In genomic region chr11:47943721-47944554, GRCh38 we compare ENCODE assay signal across 19 cellular contexts. TPM values are rescaled to one million over a fixed set of nuclear protein-coding genes. Genes with fewer than 3 reads are reported as not detected.
DNase-seq lines count a peak whose midpoint lies in the region; ATAC-seq, FAIRE-seq and TF ChIP-seq lines count a peak whose summit lies in the region.
"Had no signal": no experiment of that assay in that cellular context is flagged by ENCODE, and none has a peak within 500 bp of the region (broad histone marks: within the 10 kb centered on the region; RNA-seq: fewer than 3 reads in every experiment).

No MANE protein-coding gene starts in this region.

- no peaks in the 10 kb centered on the region for H3K9me1 ChIP-seq in K562 (ENCODE audit: control insufficient read depth, insufficient read depth, low read length)

- TF ChIP-seq EP300 in A549 (IDR thresholded peaks at IDR 0.05) (no peak), K562 (IDR thresholded peaks at IDR 0.05; ENCODE audit: low read length) (peak; percentile 54)

- peak overlapping the region; percentile 64 for H3K9ac ChIP-seq in HUES48 (ENCODE audit: low read depth, low read length)
- peak overlapping the region; percentile 71 to 82; a peak in 3 of 4 replicates for H3K9ac ChIP-seq in K562 (ENCODE audit: insufficient read depth in 1 of 2, low read depth in 2 of 2, low read length in 2 of 2)
- H3K9ac ChIP-seq: GM23248 had no signal

- peak overlapping the region; percentile 87 for H3K27ac ChIP-seq in A549
- H3K27ac ChIP-seq in HUES48 (ENCODE audit: low read depth, low read length) = peak overlapping the region; percentile 61
- H3K27ac ChIP-seq in K562 (ENCODE audit: extremely low read depth, low read depth, low read length) = peak overlapping the region; percentile 90
- no peak overlapping the region for H3K27ac ChIP-seq in testis
- H3K27ac ChIP-seq: GM23248, Peyer's patch had no signal

- no peaks in the 10 kb centered on the region for H3K9me3 ChIP-seq in A549
- H3K9me3 ChIP-seq in HUES48 (ENCODE audit: control insufficient read depth, insufficient read depth, low read length) = no peaks in the 10 kb centered on the region
- no peaks in the 10 kb centered on the region for H3K9me3 ChIP-seq in K562 (replicated peaks; ENCODE audit: control insufficient read depth, insufficient read depth, low read depth, low read length)
- H3K9me3 ChIP-seq in testis = no peaks in the 10 kb centered on the region
- H3K9me3 ChIP-seq: Peyer's patch had no signal

- no peaks in the 10 kb centered on the region for H3K27me3 ChIP-seq in HUES48 (ENCODE audit: control insufficient read depth, insufficient read depth, low read length)
- H3K27me3 ChIP-seq in K562 (ENCODE audit: control insufficient read depth in 2 of 2, insufficient read depth in 2 of 2, low read length in 2 of 2) = no peaks in the 10 kb centered on the region
- no peaks in the 10 kb centered on the region for H3K27me3 ChIP-seq in testis
- H3K27me3 ChIP-seq: Peyer's patch had no signal

- TF ChIP-seq POLR2A in A549 (IDR thresholded peaks at IDR 0.05; ENCODE audit: low read length) = no peak
- peak; percentile 72 for TF ChIP-seq POLR2A in K562 (conservative IDR thresholded peaks at IDR 0.05)
- no peak for TF ChIP-seq POLR2A in testis (IDR thresholded peaks at IDR 0.05)

- no peaks in the 10 kb centered on the region for H3K36me3 ChIP-seq in HUES48 (ENCODE audit: control insufficient read depth, insufficient read depth, low read length)
- H3K36me3 ChIP-seq in K562 (ENCODE audit: control insufficient read depth, insufficient read depth, low read length) = no peaks in the 10 kb centered on the region
- H3K36me3 ChIP-seq in testis (ENCODE audit: low read depth, missing control alignments) = no peaks in the 10 kb centered on the region
- H3K36me3 ChIP-seq: Peyer's patch had no signal

- peak; percentile 70 to 88 for DNase-seq in A549 (ENCODE audit: low read depth in 1 of 2, low spot score in 1 of 2)
- DNase-seq in K562 (ENCODE audit: extremely low read depth in 1 of 4, low spot score in 3 of 4) = peak; percentile 74 to 95 (median 83)
- DNase-seq in left kidney (ENCODE audit: low read depth, low spot score) = peak; percentile 48
- DNase-seq in NCI-H2171 treated with DMSO at 0.1 percent for 48 hours (lab: John Stamatoyannopoulos, UW) = no peak
- DNase-seq in GF-D8 (lab: John Stamatoyannopoulos, UW) = no peak
- DNase-seq in testis = no peak
- DNase-seq: activated CD4-positive, alpha-beta T cell treated with anti-CD3 and anti-CD28 coated beads, Interleukin-2, amount 50 U/mL, for 1 hour; activated T-cell treated with anti-CD3 and anti-CD28 coated beads, Interleukin-2, amount 50 U/mL, for 72 hours; caudate nucleus; CD4-positive, alpha-beta memory T cell; KBM-7; NCI-H1048; NCI-H774; Peyer's patch; stimulated activated naive CD8-positive, alpha-beta T cell treated with anti-CD3 and anti-CD28 coated beads, Interleukin-15, Interleukin-2, amounts not matched to agents 100 U/mL and 50 U/mL, for 24 hours had no signal

- TF ChIP-seq RAD21 in A549 (conservative IDR thresholded peaks at IDR 0.05 in 1 of 2, IDR thresholded peaks at IDR 0.05 in 1 of 2) (no peak), K562 (CRISPR knock-in tag; conservative IDR thresholded peaks at IDR 0.05 in 1 of 2, IDR thresholded peaks at IDR 0.05 in 1 of 2) (no peak)

- ATAC-seq in A549 = peak; percentile 31 to 59; a peak in 5 of 6 replicates
- ATAC-seq in K562 = peak; percentile 68
- ATAC-seq in HG02884 (IDR thresholded peaks at IDR 0.05; ENCODE audit: unreplicated experiment) = no peak
- ATAC-seq: activated T-cell treated with anti-CD3 and anti-CD28 coated beads, Interleukin-2, amount 50 U/mL, for 72 hours; natural killer cell treated with Interleukin-12 subunit alpha and Interleukin-12 subunit beta and Interleukin-15 and Interleukin-18, amount 100 ng/mL, for 72 hours; stimulated activated naive CD8-positive, alpha-beta T cell treated with anti-CD3 and anti-CD28 coated beads, Interleukin-15, Interleukin-2, amounts not matched to agents 100 U/mL and 50 U/mL, for 24 hours had no signal

- no peaks in the 10 kb centered on the region for H3K79me2 ChIP-seq in K562 (ENCODE audit: control insufficient read depth, insufficient read depth, low read length)

- intact Hi-C loops in K562 (cut with micrococcal nuclease) (loop anchor here (2.0 kb wide), 1 partner anchor 39 kb away; no protein-coding TSS in a partner anchor), testis (cut with DNase I; ENCODE audit: low total_unique reads) (no loop called here)

- CTCF ChIA-PET in A549 (lab: Yijun Ruan, JAX) = interaction anchor here (0.8 to 20.3 kb wide), 6 partner anchors 10 to 165 kb away, joined by 3 to 478 read pairs (median 5); no protein-coding TSS in a partner anchor
- CTCF ChIA-PET in K562 (lab: Yijun Ruan, JAX; ENCODE audit: low intra/inter-chr PET ratio) = interaction anchor here (0.6 kb wide), 1 partner anchor 166 kb away, joined by 3 read pairs; no protein-coding TSS in a partner anchor

- H3K4me3 ChIP-seq in A549 (no peak overlapping the region), HUES48 (ENCODE audit: low read depth, low read length) (peak overlapping the region; percentile 46), K562 (peak overlapping the region; percentile 16; the same call in 1 of the 2 replicates), testis (peak overlapping the region in 1 of 2 donors; percentile 8)
- H3K4me3 ChIP-seq: GM23248, Peyer's patch had no signal

- TSS peak; percentile 94 for BruUV-seq in K562 (replicated peaks; lab: Mats Ljungman, UMichigan)

- POLR2A ChIA-PET in A549 (lab: Yijun Ruan, JAX) (interaction anchor here (0.8 kb wide), 1 partner anchor 36 kb away, joined by 4 read pairs; the partner anchor contains the start of gene PTPRJ), K562 (lab: Yijun Ruan, JAX) (interaction anchor here (0.9 to 1.9 kb wide), 3 partner anchors 11 to 137 kb away, joined by 3 to 4 read pairs (median 3); no protein-coding TSS in a partner anchor)

- H3K4me1 ChIP-seq in A549 (peaks cover 87% of the 10 kb centered on the region), HUES48 (ENCODE audit: control insufficient read depth, insufficient read depth, low read length) (peaks cover 26% of the 10 kb centered on the region), K562 (replicated peaks in 1 of 2; ENCODE audit: control insufficient read depth in 2 of 2, insufficient read depth in 2 of 2, low read length in 2 of 2) (peaks cover 45 to 61% of the 10 kb centered on the region in 2 experiments), testis (no peaks in the 10 kb centered on the region)
- H3K4me1 ChIP-seq: Peyer's patch had no signal

- 5% methylated on average over 15 of the region's 15 CpGs for WGBS in A549 (ENCODE audit: missing lambda C conversion rate)
- WGBS in K562 (ENCODE audit: insufficient coverage, low coverage, missing lambda C conversion rate) = 0% methylated on average over 13 of the region's 15 CpGs
- WGBS in testis, 2 donors = 15 to 30% methylated on average over 14 to 15 of the region's 15 CpGs

- FAIRE-seq in A549 (lab: Jason Lieb, UNC) (no peak), K562 (lab: Jason Lieb, UNC) (peak; percentile 91)

- H3K4me2 ChIP-seq in A549 (peak overlapping the region; percentile 73), K562 (ENCODE audit: insufficient read depth, low read length) (peak overlapping the region; percentile 80)

- in situ Hi-C loops in K562 (cut with MboI) = no loop called here

- TF ChIP-seq CTCF in A549 (IDR thresholded peaks at IDR 0.05) (no peak), K562 (IDR thresholded peaks at IDR 0.05 in 2 of 3, conservative IDR thresholded peaks at IDR 0.05 in 1 of 3; ENCODE audit: insufficient read depth in 2 of 3, low read depth in 1 of 3, low read length in 3 of 3) (no peak), testis (IDR thresholded peaks at IDR 0.05) (no peak)

- H4K20me1 ChIP-seq in K562 (replicated peaks; ENCODE audit: control insufficient read depth, insufficient read depth, low read length) = no peaks in the 10 kb centered on the region

- H2AFZ ChIP-seq in K562 (ENCODE audit: low read depth, low read length) = peak overlapping the region; percentile 78
- H2AFZ ChIP-seq: GM23248 had no signal

TF ChIP-seq in A549, 52 proteins besides CTCF, POLR2A, EP300 and RAD21 (continues in another document):
- peak; percentile 57; the same call in 1 of the 2 replicates for TF ChIP-seq HOXB13 (CRISPR knock-in tag; IDR thresholded peaks at IDR 0.05; ENCODE audit: low read depth)

RNA-seq across cellular contexts. Expression of gene PTPRJ, which starts 36.4 kb away (rescaled TPM):
- polyA plus RNA-seq in A549 (2011; rRNA removed) (30.3 and 46.2 TPM in 2 replicates), A549 (2017; fragmentation: RNase III; extraction: RNeasy Plus Mini Kit Qiagen cat#74134 plus additional on column Dnase treatment) (47.0 to 55.6 TPM (median 50.5 TPM) in 3 replicates), K562 (2011; rRNA removed) (3.8 and 4.8 TPM in 2 replicates), K562 (2014; fragmentation: Illumina TruSeq; extraction: Trizol) (5.7 and 5.8 TPM in 2 replicates), K562 (2014; fragmentation: Nextera tagmentation; extraction: Ambion mirVana) (under 1 TPM; 0.56 to 0.65 TPM), K562 (2014; rRNA removed) (3.5 and 4.0 TPM in 2 replicates), testis (ENCODE audit: insufficient read depth, low read depth, low replicate concordance) (6.6 TPM)
- 15.4 and 22.0 TPM in 2 replicates for polyA plus RNA-seq in A549 (2012; cell fraction: cytosol; rRNA removed)
- polyA plus RNA-seq in A549 (2012; cell fraction: nucleus; rRNA removed) = 23.1 and 39.4 TPM in 2 replicates
- polyA minus RNA-seq in A549 (2011; rRNA and poly(A)+ RNA removed) = 62.1 and 63.5 TPM in 2 replicates
- total RNA-seq in K562 (2011; cell fraction: chromatin; rRNA removed; ENCODE audit: low replicate concordance) = 6.8 and 11.6 TPM in 2 replicates
- 3.7 and 3.8 TPM in 2 replicates for total RNA-seq in K562 (2011; cell fraction: nucleolus; rRNA removed)
- 6.5 and 12.5 TPM in 2 replicates for total RNA-seq in K562 (2011; cell fraction: nucleoplasm; rRNA removed)
- total RNA-seq in K562 (2014; rRNA removed) (3.8 and 5.0 TPM in 2 replicates), K562 (2014; rRNA removed; fragmentation: Illumina TruSeq; extraction: Trizol) (6.7 and 7.1 TPM in 2 replicates), K562 (2015; rRNA removed; fragmentation: Illumina TruSeq; extraction: Trizol) (7.1 TPM in 2 replicates), K562 (2021) (10.2 and 10.7 TPM in 2 replicates), testis (1 to 10 TPM; 4.3 to 8.2 TPM)
- polyA plus RNA-seq in K562 (2011; cell fraction: cytosol; rRNA removed) = 3.3 and 3.5 TPM in 2 replicates
- 2.5 and 3.5 TPM in 2 replicates for polyA plus RNA-seq in K562 (2011; cell fraction: nucleus; rRNA removed)
- 4.9 and 6.3 TPM in 2 replicates for polyA plus RNA-seq in K562 (2012)
- 3.3 and 4.6 TPM in 2 replicates for polyA minus RNA-seq in K562 (2011; rRNA and poly(A)+ RNA removed)
- polyA minus RNA-seq in K562 (2011; cell fraction: cytosol; rRNA and poly(A)+ RNA removed) = 2.5 and 3.1 TPM in 2 replicates
- polyA minus RNA-seq in K562 (2011; cell fraction: nucleus; rRNA and poly(A)+ RNA removed) = 1.5 and 2.2 TPM in 2 replicates

Comparison
In these comparisons a context has a peak if more than half of its experiments do, and no peak if none do; other contexts are left out.
1. DNase-seq: peak in A549 (2 of 2), K562 (4 of 4) and left kidney (single experiment); none in NCI-H2171 treated with DMSO at 0.1 percent for 48 hours (single experiment), GF-D8 (single experiment) and testis (single experiment).
2. H3K27ac ChIP-seq: peak in A549 (2 of 2), HUES48 (single experiment) and K562 (single experiment); none in testis (0 of 2).
3. Of the 35 proteins assayed by ChIP-seq in both K562 and A549: peak only in K562: E2F6, EP300, ESRRA, MAZ, MYC, PHF8 and 2 more; only in A549: none; in both: MAX; in neither: 25; mixed calls (peak in some experiments, not most) for 1.